ENCODE assay signal across 1 cellular context in genomic region chr12:106955377-106956047, GRCh38.
TF ChIP-seq lines count a peak whose summit lies in the region.

TSS of gene TMEM263 (plus strand) at chr12:106955907. CDS start at chr12:106967117, 11,210 bp downstream.

TF ChIP-seq in HepG2, 621 proteins besides CTCF, POLR2A, EP300 and RAD21 (continued from another document and continues in another):
- TF ChIP-seq MYC (CRISPR knock-in tag; IDR thresholded peaks at IDR 0.05; ENCODE audit: borderline replicate concordance) (peak; percentile 57; the same call in 1 of the 2 replicates), CC2D1A (CRISPR knock-in tag; IDR thresholded peaks at IDR 0.05) (no peak), AGO2 (optimal IDR thresholded peaks at IDR 0.05; ENCODE audit: low read depth, low read length) (peak; percentile 55), ZNF142 (CRISPR knock-in tag; IDR thresholded peaks at IDR 0.05) (peak; percentile 65; the same call in 1 of the 2 replicates), SKI (IDR thresholded peaks at IDR 0.05; ENCODE audit: partially characterized antibody) (peak; percentile 40), ZNF292 (CRISPR knock-in tag; IDR thresholded peaks at IDR 0.05; ENCODE audit: borderline replicate concordance, low read depth) (no peak; the same call in 1 of the 2 replicates), ZNF609 (CRISPR knock-in tag; IDR thresholded peaks at IDR 0.05; ENCODE audit: borderline replicate concordance) (peak; percentile 32; the same call in 1 of the 2 replicates), MIER2 (CRISPR knock-in tag; IDR thresholded peaks at IDR 0.05) (no peak), ZBTB2 (CRISPR knock-in tag; IDR thresholded peaks at IDR 0.05; ENCODE audit: low read depth) (peak; percentile 52; the same call in 1 of the 2 replicates), TBX2 (CRISPR knock-in tag; IDR thresholded peaks at IDR 0.05; ENCODE audit: borderline replicate concordance) (peak; percentile 68; the same call in 1 of the 2 replicates), ZKSCAN8 (CRISPR knock-in tag; IDR thresholded peaks at IDR 0.05; ENCODE audit: borderline replicate concordance) (0 out of 2 replicates have a peak, but pooled peaks have one; percentile 25), CREB1 (IDR thresholded peaks at IDR 0.05) (0 out of 2 replicates have a peak, but pooled peaks have one; percentile 38), CREB1 (CRISPR knock-in tag; IDR thresholded peaks at IDR 0.05) (peak; percentile 44; the same call in 1 of the 2 replicates), RARA (CRISPR knock-in tag; IDR thresholded peaks at IDR 0.05) (no peak; the same call in 1 of the 2 replicates), RFX1 (IDR thresholded peaks at IDR 0.05) (no peak), KLF6 (CRISPR knock-in tag; IDR thresholded peaks at IDR 0.05) (0 out of 2 replicates have a peak, but pooled peaks have one; percentile 27), ZNF556 (CRISPR knock-in tag; IDR thresholded peaks at IDR 0.05; ENCODE audit: borderline replicate concordance) (no peak), ZNF790 (CRISPR knock-in tag; IDR thresholded peaks at IDR 0.05; ENCODE audit: borderline replicate concordance) (no peak; the same call in 1 of the 2 replicates), MLXIP (CRISPR knock-in tag; IDR thresholded peaks at IDR 0.05; ENCODE audit: borderline replicate concordance) (peak; percentile 47; the same call in 1 of the 2 replicates), ZNF350 (CRISPR knock-in tag; IDR thresholded peaks at IDR 0.05; ENCODE audit: borderline replicate concordance, low read depth) (peak; percentile 72; the same call in 1 of the 2 replicates), PAX8 (CRISPR knock-in tag; IDR thresholded peaks at IDR 0.05; ENCODE audit: borderline replicate concordance) (peak; percentile 34; the same call in 1 of the 2 replicates), KDM5B (CRISPR knock-in tag; IDR thresholded peaks at IDR 0.05; ENCODE audit: borderline replicate concordance) (peak; percentile 82), ZNF256 (CRISPR knock-in tag; conservative IDR thresholded peaks at IDR 0.05) (0 out of 2 replicates have a peak, but pooled peaks have one; percentile 75), SIX1 (CRISPR knock-in tag; IDR thresholded peaks at IDR 0.05; ENCODE audit: borderline replicate concordance) (no peak), ZNF839 (CRISPR knock-in tag; IDR thresholded peaks at IDR 0.05; ENCODE audit: borderline replicate concordance) (no peak; the same call in 1 of the 2 replicates), FOSL2 (CRISPR knock-in tag; IDR thresholded peaks at IDR 0.05) (no peak; the same call in 1 of the 2 replicates), ZNF670 (CRISPR knock-in tag; IDR thresholded peaks at IDR 0.05; ENCODE audit: borderline replicate concordance) (peak; percentile 76; the same call in 1 of the 2 replicates), IKZF1 (IDR thresholded peaks at IDR 0.05) (no peak), ZNF18 (CRISPR knock-in tag; IDR thresholded peaks at IDR 0.05; ENCODE audit: insufficient replicate concordance) (peak; percentile 57), ZBTB7A (CRISPR knock-in tag; IDR thresholded peaks at IDR 0.05) (peak; percentile 92), THAP8 (CRISPR knock-in tag; IDR thresholded peaks at IDR 0.05; ENCODE audit: borderline replicate concordance) (no peak), IRF9 (CRISPR knock-in tag; IDR thresholded peaks at IDR 0.05; ENCODE audit: borderline replicate concordance) (peak; percentile 48; the same call in 1 of the 2 replicates), REPIN1 (CRISPR knock-in tag; IDR thresholded peaks at IDR 0.05; ENCODE audit: borderline replicate concordance, low read depth) (peak; percentile 73; the same call in 1 of the 2 replicates), RXRA (CRISPR knock-in tag; IDR thresholded peaks at IDR 0.05) (0 out of 2 replicates have a peak, but pooled peaks have one; percentile 13), SP2 (CRISPR knock-in tag; IDR thresholded peaks at IDR 0.05) (peak; percentile 65), ZFY (CRISPR knock-in tag; IDR thresholded peaks at IDR 0.05) (peak; percentile 91), ZIK1 (CRISPR knock-in tag; IDR thresholded peaks at IDR 0.05; ENCODE audit: borderline replicate concordance, low read depth) (0 out of 2 replicates have a peak, but pooled peaks have one; percentile 15), ZNF746 (CRISPR knock-in tag; IDR thresholded peaks at IDR 0.05) (peak; percentile 22; the same call in 1 of the 2 replicates), NFE2 (CRISPR knock-in tag; IDR thresholded peaks at IDR 0.05) (no peak), NFYB (CRISPR knock-in tag; IDR thresholded peaks at IDR 0.05) (peak; percentile 79), KLF16 (CRISPR knock-in tag; IDR thresholded peaks at IDR 0.05) (no peak; a peak in 1 of 4 replicates)
